In the genomic region with DNA sequence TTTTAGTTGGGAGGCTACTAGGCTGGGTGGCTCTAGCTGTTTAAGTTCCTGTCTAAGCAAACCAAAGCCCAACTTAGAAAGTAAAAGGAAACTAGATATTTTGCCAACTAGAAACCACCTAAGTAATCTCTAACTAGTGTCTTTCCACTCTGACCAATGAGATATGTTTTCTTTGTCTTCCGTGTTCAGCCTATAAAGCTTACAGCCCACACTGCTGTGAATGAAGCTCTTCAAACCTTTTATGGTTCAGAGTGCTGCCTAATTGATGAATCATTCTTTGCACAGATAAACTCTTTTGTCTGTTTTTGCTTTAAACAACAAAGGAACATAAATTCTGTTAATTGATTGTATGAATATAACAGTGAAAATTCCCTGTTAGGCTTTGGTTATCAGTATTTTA, we compare ENCODE assay signal across 9 cellular contexts.
DNase-seq lines count a peak whose midpoint lies in the region; ATAC-seq, FAIRE-seq and TF ChIP-seq lines count a peak whose summit lies in the region.
"Had no signal": no experiment of that assay in that cellular context is flagged by ENCODE, and none has a peak within 500 bp of the region (broad histone marks: within the 10 kb centered on the region; RNA-seq: fewer than 3 reads in every experiment).

No MANE protein-coding gene starts in this region.

- ATAC-seq in HG03342 (IDR thresholded peaks at IDR 0.05; ENCODE audit: unreplicated experiment) = no peak

- peaks cover 5% of the 10 kb centered on the region; the same call in 1 of the 2 replicates for H3K79me2 ChIP-seq in MM.1S (ENCODE audit: low read length)

- TF ChIP-seq POLR2A in GM12892 (IDR thresholded peaks at IDR 0.05; ENCODE audit: low read depth, low read length) = no peak

- DNase-seq in A673 (ENCODE audit: low spot score) (peak; percentile 39), GM12892 (ENCODE audit: insufficient read length) (no peak), OCI-M1 (lab: John Stamatoyannopoulos, UW) (peak; percentile 79), fibroblast of peridontal ligament (ENCODE audit: extremely low read depth) (peak; percentile 24), MM.1S (no peak), RPMI8226 (no peak), pons (ENCODE audit: low spot score) (no peak)
- DNase-seq: activated effector memory CD4-positive, alpha-beta T cell treated with Interleukin-2 at 50 U/mL for 16 hours had no signal

- H3K4me3 ChIP-seq in A673 (ENCODE audit: low read depth, low read length, poor library complexity, severe bottlenecking) (no peak overlapping the region), MM.1S (ENCODE audit: low read length) (no peak overlapping the region)

- H3K36me3 ChIP-seq in A673 (ENCODE audit: insufficient read depth, low read length, poor library complexity, severe bottlenecking) (no peaks in the 10 kb centered on the region), MM.1S (replicated peaks; ENCODE audit: insufficient read depth, low read length) (no peaks in the 10 kb centered on the region)

- H3K27me3 ChIP-seq in A673 (replicated peaks; ENCODE audit: insufficient read depth, low read depth, low read length, poor library complexity) (no peaks in the 10 kb centered on the region), MM.1S (replicated peaks; ENCODE audit: insufficient read depth, low read length) (no peaks in the 10 kb centered on the region)

- TF ChIP-seq CTCF in A673 (conservative IDR thresholded peaks at IDR 0.05; ENCODE audit: low read depth, low read length) (no peak), MM.1S (IDR thresholded peaks at IDR 0.05; ENCODE audit: low read length) (no peak)

- H3K9ac ChIP-seq in MM.1S (ENCODE audit: low read length) = no peak overlapping the region

- no peaks in the 10 kb centered on the region for H3F3A ChIP-seq in MM.1S (ENCODE audit: insufficient read depth, low read length)

- BruUV-seq in A673 (replicated peaks; lab: Mats Ljungman, UMichigan) = no TSS peak

- H2AFZ ChIP-seq in MM.1S (ENCODE audit: low read length) = no peak overlapping the region

- no peaks in the 10 kb centered on the region for H4K20me1 ChIP-seq in MM.1S (ENCODE audit: insufficient read depth, low read length)

- no peaks in the 10 kb centered on the region for H3K9me2 ChIP-seq in MM.1S (replicated peaks; ENCODE audit: insufficient read depth, low read length)

- H3K9me3 ChIP-seq in A673 (ENCODE audit: low read depth, low read length, poor library complexity, severe bottlenecking) (no peaks in the 10 kb centered on the region), MM.1S (replicated peaks; ENCODE audit: insufficient read depth, low read length) (no peaks in the 10 kb centered on the region)

- no peak overlapping the region for H3K27ac ChIP-seq in A673 (ENCODE audit: low read depth, low read length, poor library complexity, severe bottlenecking)
- no peak overlapping the region for H3K27ac ChIP-seq in MM.1S (ENCODE audit: low read length)

- intact Hi-C loops in A673 (cut with micrococcal nuclease; ENCODE audit: unreplicated experiment) = no loop called here

- no peak overlapping the region for H3K4me2 ChIP-seq in MM.1S (ENCODE audit: low read depth, low read length)

- FAIRE-seq in GM12892 (lab: Jason Lieb, UNC) = peak; percentile 46

- CTCF ChIA-PET in A673 (lab: Charles Lee) = no interaction called here

- POLR2A ChIA-PET in A673 (lab: Charles Lee; ENCODE audit: low non-redundant PET) = no interaction called here

- H3K4me1 ChIP-seq in A673 (ENCODE audit: insufficient read depth, low read length, poor library complexity, severe bottlenecking) (no peaks in the 10 kb centered on the region), MM.1S (ENCODE audit: low read length) (no peaks in the 10 kb centered on the region)

Comparison
In these comparisons a context has a peak if more than half of its experiments do, and no peak if none do; other contexts are left out.
1. DNase-seq: peak in A673 (single experiment), OCI-M1 (single experiment) and fibroblast of peridontal ligament (single experiment); none in GM12892 (single experiment), MM.1S (single experiment), RPMI8226 (single experiment) and pons (single experiment).